In genomic region chr5:163436515-163436914, GRCh38 we compare ENCODE assay signal across 1 cellular context.
TF ChIP-seq lines count a peak whose summit lies in the region.

No MANE protein-coding gene starts in this region.

TF ChIP-seq in IMR-90, 13 proteins besides CTCF, POLR2A, EP300 and RAD21 (continued from another document):
- TF ChIP-seq FOS (IDR thresholded peaks at IDR 0.05; ENCODE audit: low read depth, low read length) (no peak), NFE2L2 (IDR thresholded peaks at IDR 0.05; ENCODE audit: low read depth, low read length) (no peak), SMC3 (IDR thresholded peaks at IDR 0.05; ENCODE audit: low read depth, low read length) (no peak), ELK1 (IDR thresholded peaks at IDR 0.05; ENCODE audit: borderline replicate concordance, low read depth, low read length) (no peak), BHLHE40 (IDR thresholded peaks at IDR 0.05; ENCODE audit: low read depth, low read length) (no peak), MAFK (IDR thresholded peaks at IDR 0.05; ENCODE audit: low read depth, low read length) (no peak), MXI1 (IDR thresholded peaks at IDR 0.05; ENCODE audit: borderline replicate concordance, low read depth, low read length) (no peak), MAZ (IDR thresholded peaks at IDR 0.05; ENCODE audit: borderline replicate concordance, low read depth, low read length) (no peak), CEBPB (IDR thresholded peaks at IDR 0.05; ENCODE audit: low read depth, low read length) (no peak), CHD1 (IDR thresholded peaks at IDR 0.05; ENCODE audit: low read depth, low read length) (no peak)
